11 cellular contexts compared by ENCODE assay signal in genomic region chr6:88839280-88839679, GRCh38.
"Had no signal": no experiment of that assay in that cellular context is flagged by ENCODE, and none has a peak within 500 bp of the region (broad histone marks: within the 10 kb centered on the region; RNA-seq: fewer than 3 reads in every experiment).

No MANE protein-coding gene starts in this region.

- H3K4me3 ChIP-seq: GM23248, GM23338, HAP-1 had no signal

- H3K36me3 ChIP-seq: HAP-1 had no signal

- DNase-seq: GM23248, GOT3, H7, H9, HCEC 1CT, HFFc6 had no signal

- H3K4me3 Mint-ChIP-seq: GM23338, H9, HFFc6 had no signal

- H3K4me1 ChIP-seq: HAP-1 had no signal

- H3K27ac ChIP-seq: GM23248 had no signal

- FAIRE-seq: H1, H54 had no signal

- H2AFZ ChIP-seq: GM23248, GM23338 had no signal

- ATAC-seq: GM23338, HCT116 had no signal

- H3K9ac ChIP-seq: GM23248 had no signal

- H3K4me2 ChIP-seq: GM23338 had no signal

- H3K27ac Mint-ChIP-seq: GM23338, H9, HFFc6 had no signal
